Comparison of ENCODE assay signal across 1 cellular context in the genomic region with DNA sequence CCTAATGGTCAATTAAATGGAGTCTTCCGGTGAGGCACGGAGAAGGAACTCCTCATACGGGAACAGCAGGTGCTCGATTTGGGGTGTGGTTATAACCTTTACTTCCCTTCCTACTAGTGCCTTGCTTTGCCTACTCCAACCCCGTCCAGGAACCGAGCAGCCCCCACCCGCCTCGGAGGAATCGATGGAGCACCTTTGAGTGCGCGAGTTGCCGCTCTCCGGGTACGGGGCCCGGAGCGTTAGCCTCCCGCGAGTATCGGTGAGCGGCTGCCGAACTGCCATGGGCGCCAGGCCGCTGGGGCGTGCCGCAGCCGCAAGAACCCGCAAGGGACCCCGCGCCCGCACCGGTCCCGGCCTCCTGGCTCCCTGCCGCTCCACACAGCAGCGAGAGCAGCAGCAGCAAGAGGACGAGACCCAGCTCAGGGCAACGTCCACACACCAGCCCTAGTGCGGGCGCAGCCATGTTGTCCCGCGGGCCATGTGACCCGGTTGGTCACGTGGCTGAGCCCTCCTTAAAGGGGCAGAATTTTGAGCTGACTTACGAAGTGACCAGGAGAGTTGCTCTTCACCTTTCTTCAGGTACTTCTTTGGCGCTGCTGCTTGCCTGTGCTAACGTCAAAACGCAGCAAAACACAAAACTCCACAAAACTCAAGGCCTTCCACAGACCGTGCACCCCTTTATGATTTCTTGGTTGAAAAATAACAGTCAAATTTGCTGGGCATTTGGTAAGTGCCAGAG.
TF ChIP-seq lines count a peak whose summit lies in the region.

A gene (minus strand): TSS at position 487 of the 739 bp plus-strand sequence. CDS start 24 bp downstream, at position 463.

TF ChIP-seq in H1, 55 proteins besides CTCF, POLR2A, EP300 and RAD21:
- TF ChIP-seq GABPA (IDR thresholded peaks at IDR 0.05; ENCODE audit: borderline replicate concordance, insufficient read depth, low read length) (no peak), SP4 (IDR thresholded peaks at IDR 0.05; ENCODE audit: low read length) (peak; percentile 98; the same call in 1 of the 2 replicates), HDAC6 (IDR thresholded peaks at IDR 0.05; ENCODE audit: low read depth, low read length) (no peak), CHD2 (IDR thresholded peaks at IDR 0.05; ENCODE audit: low read length) (peak; percentile 39; the same call in 1 of the 2 replicates), SP2 (IDR thresholded peaks at IDR 0.05; ENCODE audit: low read length) (no peak), KDM5A (IDR thresholded peaks at IDR 0.05; ENCODE audit: low read length) (peak; percentile 99), NRF1 (IDR thresholded peaks at IDR 0.05; ENCODE audit: low read depth, low read length) (no peak), KDM1A (IDR thresholded peaks at IDR 0.05; ENCODE audit: borderline replicate concordance, low read length) (no peak), POU5F1 (IDR thresholded peaks at IDR 0.05; ENCODE audit: low read depth, low read length) (no peak), MAFK (IDR thresholded peaks at IDR 0.05; ENCODE audit: low read depth, low read length) (no peak), KDM4A (IDR thresholded peaks at IDR 0.05; ENCODE audit: low read depth, low read length, severe bottlenecking) (peak; percentile 48), ASH2L (IDR thresholded peaks at IDR 0.05; ENCODE audit: low read length) (peak; percentile 94), RXRA (IDR thresholded peaks at IDR 0.05; ENCODE audit: insufficient read depth, low read depth, low read length) (no peak), SIX5 (IDR thresholded peaks at IDR 0.05; ENCODE audit: low read depth, low read length) (no peak), CBX8 (IDR thresholded peaks at IDR 0.05; ENCODE audit: borderline replicate concordance, low read depth, low read length) (no peak), TAF1 (IDR thresholded peaks at IDR 0.05; ENCODE audit: low read depth, low read length) (peak; percentile 99), JUND (IDR thresholded peaks at IDR 0.05; ENCODE audit: low read length) (no peak), BACH1 (IDR thresholded peaks at IDR 0.05; ENCODE audit: low read length) (no peak), SP1 (IDR thresholded peaks at IDR 0.05; ENCODE audit: low read depth, low read length) (peak; percentile 41; the same call in 1 of the 2 replicates), SIRT6 (IDR thresholded peaks at IDR 0.05; ENCODE audit: low read length) (no peak), RFX5 (IDR thresholded peaks at IDR 0.05; ENCODE audit: borderline replicate concordance, low read depth, low read length) (no peak), BCL11A (IDR thresholded peaks at IDR 0.05; ENCODE audit: low read depth in 2 of 2, low read length in 2 of 2) (no peak), SRF (IDR thresholded peaks at IDR 0.05; ENCODE audit: low read depth, low read length) (no peak), CTBP2 (IDR thresholded peaks at IDR 0.05; ENCODE audit: borderline replicate concordance, insufficient read depth, insufficient read length, low read length) (no peak), SIN3A (conservative IDR thresholded peaks at IDR 0.05 in 1 of 2, IDR thresholded peaks at IDR 0.05 in 1 of 2; ENCODE audit: low read depth in 1 of 2, low read length in 2 of 2) (peak; percentile 94 to 97), RNF2 (IDR thresholded peaks at IDR 0.05; ENCODE audit: borderline replicate concordance, low read depth, low read length, missing control alignments, poor library complexity, severe bottlenecking) (no peak), TAF7 (optimal IDR thresholded peaks at IDR 0.05; ENCODE audit: borderline replicate concordance, low read depth, low read length) (peak; percentile 91), CBX5 (IDR thresholded peaks at IDR 0.05; ENCODE audit: low read depth, low read length) (no peak), PHF8 (conservative IDR thresholded peaks at IDR 0.05; ENCODE audit: low read depth, low read length) (peak; percentile 99), CREB1 (IDR thresholded peaks at IDR 0.05) (no peak), SAP30 (IDR thresholded peaks at IDR 0.05; ENCODE audit: insufficient read depth, insufficient replicate concordance, low read length) (peak; percentile 64), YY1 (IDR thresholded peaks at IDR 0.05; ENCODE audit: low read depth, low read length) (peak; percentile 99), EGR1 (IDR thresholded peaks at IDR 0.05; ENCODE audit: borderline replicate concordance, low read depth, low read length) (no peak), RBBP5 (IDR thresholded peaks at IDR 0.05; ENCODE audit: borderline replicate concordance, low read depth, low read length) (no peak; the same call in 1 of the 2 replicates), EZH2 (IDR thresholded peaks at IDR 0.05; ENCODE audit: low read depth, low read length, severe bottlenecking) (no peak), POLR2AphosphoS5 (IDR thresholded peaks at IDR 0.05; ENCODE audit: low read depth, low read length) (peak; percentile 98), TBP (IDR thresholded peaks at IDR 0.05; ENCODE audit: low read depth, low read length) (peak; percentile 94), FOSL1 (IDR thresholded peaks at IDR 0.05; ENCODE audit: insufficient read depth, low read depth, low read length) (no peak), BRCA1 (IDR thresholded peaks at IDR 0.05; ENCODE audit: low read depth, low read length) (no peak), SUZ12 (IDR thresholded peaks at IDR 0.05; ENCODE audit: low read length) (no peak), CHD1 (IDR thresholded peaks at IDR 0.05; ENCODE audit: low read depth, low read length) (no peak), HDAC2 (IDR thresholded peaks at IDR 0.05; ENCODE audit: borderline replicate concordance in 1 of 2, low read depth in 2 of 2, low read length in 2 of 2) (peak in 1 of 2 experiments; percentile 98; a peak in 1 of 4 replicates), ZNF274 (IDR thresholded peaks at IDR 0.05; ENCODE audit: borderline replicate concordance, extremely low read depth, low read length) (no peak), NANOG (IDR thresholded peaks at IDR 0.05; ENCODE audit: insufficient read depth, low read depth, low read length, poor library complexity, severe bottlenecking) (no peak), TCF12 (IDR thresholded peaks at IDR 0.05; ENCODE audit: low read depth, low read length) (0 out of 2 replicates have a peak, but pooled peaks have one; percentile 61), CEBPB (IDR thresholded peaks at IDR 0.05; ENCODE audit: low read depth, low read length) (no peak), JUN (IDR thresholded peaks at IDR 0.05; ENCODE audit: low read depth, low read length) (no peak), TEAD4 (IDR thresholded peaks at IDR 0.05; ENCODE audit: low read depth, low read length) (no peak; the same call in 1 of the 2 replicates), GTF2F1 (IDR thresholded peaks at IDR 0.05; ENCODE audit: borderline replicate concordance, low read depth, low read length) (peak; percentile 40; the same call in 1 of the 2 replicates)
- TF ChIP-seq, protein P1, sequence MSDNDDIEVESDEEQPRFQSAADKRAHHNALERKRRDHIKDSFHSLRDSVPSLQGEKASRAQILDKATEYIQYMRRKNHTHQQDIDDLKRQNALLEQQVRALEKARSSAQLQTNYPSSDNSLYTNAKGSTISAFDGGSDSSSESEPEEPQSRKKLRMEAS (IDR thresholded peaks at IDR 0.05) = peak; percentile 98
- TF ChIP-seq, protein P2, sequence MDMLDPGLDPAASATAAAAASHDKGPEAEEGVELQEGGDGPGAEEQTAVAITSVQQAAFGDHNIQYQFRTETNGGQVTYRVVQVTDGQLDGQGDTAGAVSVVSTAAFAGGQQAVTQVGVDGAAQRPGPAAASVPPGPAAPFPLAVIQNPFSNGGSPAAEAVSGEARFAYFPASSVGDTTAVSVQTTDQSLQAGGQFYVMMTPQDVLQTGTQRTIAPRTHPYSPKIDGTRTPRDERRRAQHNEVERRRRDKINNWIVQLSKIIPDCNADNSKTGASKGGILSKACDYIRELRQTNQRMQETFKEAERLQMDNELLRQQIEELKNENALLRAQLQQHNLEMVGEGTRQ (IDR thresholded peaks at IDR 0.05; ENCODE audit: low read length) = peak; percentile 100
- TF ChIP-seq, protein P3, sequence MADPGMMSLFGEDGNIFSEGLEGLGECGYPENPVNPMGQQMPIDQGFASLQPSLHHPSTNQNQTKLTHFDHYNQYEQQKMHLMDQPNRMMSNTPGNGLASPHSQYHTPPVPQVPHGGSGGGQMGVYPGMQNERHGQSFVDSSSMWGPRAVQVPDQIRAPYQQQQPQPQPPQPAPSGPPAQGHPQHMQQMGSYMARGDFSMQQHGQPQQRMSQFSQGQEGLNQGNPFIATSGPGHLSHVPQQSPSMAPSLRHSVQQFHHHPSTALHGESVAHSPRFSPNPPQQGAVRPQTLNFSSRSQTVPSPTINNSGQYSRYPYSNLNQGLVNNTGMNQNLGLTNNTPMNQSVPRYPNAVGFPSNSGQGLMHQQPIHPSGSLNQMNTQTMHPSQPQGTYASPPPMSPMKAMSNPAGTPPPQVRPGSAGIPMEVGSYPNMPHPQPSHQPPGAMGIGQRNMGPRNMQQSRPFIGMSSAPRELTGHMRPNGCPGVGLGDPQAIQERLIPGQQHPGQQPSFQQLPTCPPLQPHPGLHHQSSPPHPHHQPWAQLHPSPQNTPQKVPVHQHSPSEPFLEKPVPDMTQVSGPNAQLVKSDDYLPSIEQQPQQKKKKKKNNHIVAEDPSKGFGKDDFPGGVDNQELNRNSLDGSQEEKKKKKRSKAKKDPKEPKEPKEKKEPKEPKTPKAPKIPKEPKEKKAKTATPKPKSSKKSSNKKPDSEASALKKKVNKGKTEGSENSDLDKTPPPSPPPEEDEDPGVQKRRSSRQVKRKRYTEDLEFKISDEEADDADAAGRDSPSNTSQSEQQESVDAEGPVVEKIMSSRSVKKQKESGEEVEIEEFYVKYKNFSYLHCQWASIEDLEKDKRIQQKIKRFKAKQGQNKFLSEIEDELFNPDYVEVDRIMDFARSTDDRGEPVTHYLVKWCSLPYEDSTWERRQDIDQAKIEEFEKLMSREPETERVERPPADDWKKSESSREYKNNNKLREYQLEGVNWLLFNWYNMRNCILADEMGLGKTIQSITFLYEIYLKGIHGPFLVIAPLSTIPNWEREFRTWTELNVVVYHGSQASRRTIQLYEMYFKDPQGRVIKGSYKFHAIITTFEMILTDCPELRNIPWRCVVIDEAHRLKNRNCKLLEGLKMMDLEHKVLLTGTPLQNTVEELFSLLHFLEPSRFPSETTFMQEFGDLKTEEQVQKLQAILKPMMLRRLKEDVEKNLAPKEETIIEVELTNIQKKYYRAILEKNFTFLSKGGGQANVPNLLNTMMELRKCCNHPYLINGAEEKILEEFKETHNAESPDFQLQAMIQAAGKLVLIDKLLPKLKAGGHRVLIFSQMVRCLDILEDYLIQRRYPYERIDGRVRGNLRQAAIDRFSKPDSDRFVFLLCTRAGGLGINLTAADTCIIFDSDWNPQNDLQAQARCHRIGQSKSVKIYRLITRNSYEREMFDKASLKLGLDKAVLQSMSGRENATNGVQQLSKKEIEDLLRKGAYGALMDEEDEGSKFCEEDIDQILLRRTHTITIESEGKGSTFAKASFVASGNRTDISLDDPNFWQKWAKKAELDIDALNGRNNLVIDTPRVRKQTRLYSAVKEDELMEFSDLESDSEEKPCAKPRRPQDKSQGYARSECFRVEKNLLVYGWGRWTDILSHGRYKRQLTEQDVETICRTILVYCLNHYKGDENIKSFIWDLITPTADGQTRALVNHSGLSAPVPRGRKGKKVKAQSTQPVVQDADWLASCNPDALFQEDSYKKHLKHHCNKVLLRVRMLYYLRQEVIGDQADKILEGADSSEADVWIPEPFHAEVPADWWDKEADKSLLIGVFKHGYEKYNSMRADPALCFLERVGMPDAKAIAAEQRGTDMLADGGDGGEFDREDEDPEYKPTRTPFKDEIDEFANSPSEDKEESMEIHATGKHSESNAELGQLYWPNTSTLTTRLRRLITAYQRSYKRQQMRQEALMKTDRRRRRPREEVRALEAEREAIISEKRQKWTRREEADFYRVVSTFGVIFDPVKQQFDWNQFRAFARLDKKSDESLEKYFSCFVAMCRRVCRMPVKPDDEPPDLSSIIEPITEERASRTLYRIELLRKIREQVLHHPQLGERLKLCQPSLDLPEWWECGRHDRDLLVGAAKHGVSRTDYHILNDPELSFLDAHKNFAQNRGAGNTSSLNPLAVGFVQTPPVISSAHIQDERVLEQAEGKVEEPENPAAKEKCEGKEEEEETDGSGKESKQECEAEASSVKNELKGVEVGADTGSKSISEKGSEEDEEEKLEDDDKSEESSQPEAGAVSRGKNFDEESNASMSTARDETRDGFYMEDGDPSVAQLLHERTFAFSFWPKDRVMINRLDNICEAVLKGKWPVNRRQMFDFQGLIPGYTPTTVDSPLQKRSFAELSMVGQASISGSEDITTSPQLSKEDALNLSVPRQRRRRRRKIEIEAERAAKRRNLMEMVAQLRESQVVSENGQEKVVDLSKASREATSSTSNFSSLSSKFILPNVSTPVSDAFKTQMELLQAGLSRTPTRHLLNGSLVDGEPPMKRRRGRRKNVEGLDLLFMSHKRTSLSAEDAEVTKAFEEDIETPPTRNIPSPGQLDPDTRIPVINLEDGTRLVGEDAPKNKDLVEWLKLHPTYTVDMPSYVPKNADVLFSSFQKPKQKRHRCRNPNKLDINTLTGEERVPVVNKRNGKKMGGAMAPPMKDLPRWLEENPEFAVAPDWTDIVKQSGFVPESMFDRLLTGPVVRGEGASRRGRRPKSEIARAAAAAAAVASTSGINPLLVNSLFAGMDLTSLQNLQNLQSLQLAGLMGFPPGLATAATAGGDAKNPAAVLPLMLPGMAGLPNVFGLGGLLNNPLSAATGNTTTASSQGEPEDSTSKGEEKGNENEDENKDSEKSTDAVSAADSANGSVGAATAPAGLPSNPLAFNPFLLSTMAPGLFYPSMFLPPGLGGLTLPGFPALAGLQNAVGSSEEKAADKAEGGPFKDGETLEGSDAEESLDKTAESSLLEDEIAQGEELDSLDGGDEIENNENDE (IDR thresholded peaks at IDR 0.05; ENCODE audit: insufficient replicate concordance, low read length) = no peak
- TF ChIP-seq, protein P4, sequence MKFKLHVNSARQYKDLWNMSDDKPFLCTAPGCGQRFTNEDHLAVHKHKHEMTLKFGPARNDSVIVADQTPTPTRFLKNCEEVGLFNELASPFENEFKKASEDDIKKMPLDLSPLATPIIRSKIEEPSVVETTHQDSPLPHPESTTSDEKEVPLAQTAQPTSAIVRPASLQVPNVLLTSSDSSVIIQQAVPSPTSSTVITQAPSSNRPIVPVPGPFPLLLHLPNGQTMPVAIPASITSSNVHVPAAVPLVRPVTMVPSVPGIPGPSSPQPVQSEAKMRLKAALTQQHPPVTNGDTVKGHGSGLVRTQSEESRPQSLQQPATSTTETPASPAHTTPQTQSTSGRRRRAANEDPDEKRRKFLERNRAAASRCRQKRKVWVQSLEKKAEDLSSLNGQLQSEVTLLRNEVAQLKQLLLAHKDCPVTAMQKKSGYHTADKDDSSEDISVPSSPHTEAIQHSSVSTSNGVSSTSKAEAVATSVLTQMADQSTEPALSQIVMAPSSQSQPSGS (IDR thresholded peaks at IDR 0.05; ENCODE audit: low read length) = no peak
- TF ChIP-seq, protein P5, sequence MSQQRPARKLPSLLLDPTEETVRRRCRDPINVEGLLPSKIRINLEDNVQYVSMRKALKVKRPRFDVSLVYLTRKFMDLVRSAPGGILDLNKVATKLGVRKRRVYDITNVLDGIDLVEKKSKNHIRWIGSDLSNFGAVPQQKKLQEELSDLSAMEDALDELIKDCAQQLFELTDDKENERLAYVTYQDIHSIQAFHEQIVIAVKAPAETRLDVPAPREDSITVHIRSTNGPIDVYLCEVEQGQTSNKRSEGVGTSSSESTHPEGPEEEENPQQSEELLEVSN (IDR thresholded peaks at IDR 0.05) = peak; percentile 90
- TF ChIP-seq, protein P6, sequence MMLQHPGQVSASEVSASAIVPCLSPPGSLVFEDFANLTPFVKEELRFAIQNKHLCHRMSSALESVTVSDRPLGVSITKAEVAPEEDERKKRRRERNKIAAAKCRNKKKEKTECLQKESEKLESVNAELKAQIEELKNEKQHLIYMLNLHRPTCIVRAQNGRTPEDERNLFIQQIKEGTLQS (IDR thresholded peaks at IDR 0.05; ENCODE audit: insufficient read depth, low read depth, low read length) = peak; percentile 98
